In the genomic region with DNA sequence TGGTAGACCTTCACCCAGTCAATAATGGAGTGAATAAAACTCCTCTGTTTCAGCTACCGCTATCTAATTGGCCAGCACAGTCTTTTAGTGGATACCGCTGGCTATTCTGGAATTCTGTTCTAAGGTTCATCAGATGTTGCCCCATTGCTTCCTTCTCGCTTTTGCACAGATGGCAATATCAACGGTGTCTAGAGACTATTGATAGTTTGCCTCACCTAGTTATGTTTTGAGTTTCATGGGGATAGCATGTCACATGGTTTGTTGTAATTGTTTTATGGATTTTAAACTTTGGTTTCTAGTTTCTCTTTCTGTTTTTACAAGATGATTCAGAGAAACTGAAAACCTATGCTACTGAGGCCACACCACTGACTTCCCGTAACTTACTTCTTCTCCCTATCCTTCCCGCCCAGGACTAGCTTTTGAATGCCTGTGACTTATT, we compare ENCODE assay signal across 1 cellular context.
A peak's percentile ranks its signal among the peaks of the same experiment; 100 is the strongest.
TF ChIP-seq lines count a peak whose summit lies in the region.

No MANE protein-coding gene starts in this region.

TF ChIP-seq in GM12878, 131 proteins besides CTCF, POLR2A, EP300 and RAD21 (continued from another document):
- TF ChIP-seq, protein P1, sequence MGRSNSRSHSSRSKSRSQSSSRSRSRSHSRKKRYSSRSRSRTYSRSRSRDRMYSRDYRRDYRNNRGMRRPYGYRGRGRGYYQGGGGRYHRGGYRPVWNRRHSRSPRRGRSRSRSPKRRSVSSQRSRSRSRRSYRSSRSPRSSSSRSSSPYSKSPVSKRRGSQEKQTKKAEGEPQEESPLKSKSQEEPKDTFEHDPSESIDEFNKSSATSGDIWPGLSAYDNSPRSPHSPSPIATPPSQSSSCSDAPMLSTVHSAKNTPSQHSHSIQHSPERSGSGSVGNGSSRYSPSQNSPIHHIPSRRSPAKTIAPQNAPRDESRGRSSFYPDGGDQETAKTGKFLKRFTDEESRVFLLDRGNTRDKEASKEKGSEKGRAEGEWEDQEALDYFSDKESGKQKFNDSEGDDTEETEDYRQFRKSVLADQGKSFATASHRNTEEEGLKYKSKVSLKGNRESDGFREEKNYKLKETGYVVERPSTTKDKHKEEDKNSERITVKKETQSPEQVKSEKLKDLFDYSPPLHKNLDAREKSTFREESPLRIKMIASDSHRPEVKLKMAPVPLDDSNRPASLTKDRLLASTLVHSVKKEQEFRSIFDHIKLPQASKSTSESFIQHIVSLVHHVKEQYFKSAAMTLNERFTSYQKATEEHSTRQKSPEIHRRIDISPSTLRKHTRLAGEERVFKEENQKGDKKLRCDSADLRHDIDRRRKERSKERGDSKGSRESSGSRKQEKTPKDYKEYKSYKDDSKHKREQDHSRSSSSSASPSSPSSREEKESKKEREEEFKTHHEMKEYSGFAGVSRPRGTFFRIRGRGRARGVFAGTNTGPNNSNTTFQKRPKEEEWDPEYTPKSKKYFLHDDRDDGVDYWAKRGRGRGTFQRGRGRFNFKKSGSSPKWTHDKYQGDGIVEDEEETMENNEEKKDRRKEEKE (IDR thresholded peaks at IDR 0.05), result no peak
- peak; percentile 63; the same call in 1 of the 2 replicates for TF ChIP-seq IRF4 (IDR thresholded peaks at IDR 0.05; ENCODE audit: low read depth, low read length)
- TF ChIP-seq JUNB (IDR thresholded peaks at IDR 0.05), result peak; percentile 62
- peak; percentile 73; the same call in 1 of the 2 replicates for TF ChIP-seq MXI1 (IDR thresholded peaks at IDR 0.05; ENCODE audit: low read depth, low read length)
- peak; percentile 19 for TF ChIP-seq SMAD1 (IDR thresholded peaks at IDR 0.05; ENCODE audit: low read depth, partially characterized antibody)
- TF ChIP-seq ATF7 (IDR thresholded peaks at IDR 0.05; ENCODE audit: low read depth), result peak; percentile 61
- TF ChIP-seq NKRF (conservative IDR thresholded peaks at IDR 0.05), result peak; percentile 44; the same call in 1 of the 2 replicates
- TF ChIP-seq IKZF1 (conservative IDR thresholded peaks at IDR 0.05), result peak; percentile 36
- TF ChIP-seq ATF2 (IDR thresholded peaks at IDR 0.05; ENCODE audit: low read length), result peak; percentile 70; the same call in 1 of the 2 replicates
- TF ChIP-seq, protein P2, sequence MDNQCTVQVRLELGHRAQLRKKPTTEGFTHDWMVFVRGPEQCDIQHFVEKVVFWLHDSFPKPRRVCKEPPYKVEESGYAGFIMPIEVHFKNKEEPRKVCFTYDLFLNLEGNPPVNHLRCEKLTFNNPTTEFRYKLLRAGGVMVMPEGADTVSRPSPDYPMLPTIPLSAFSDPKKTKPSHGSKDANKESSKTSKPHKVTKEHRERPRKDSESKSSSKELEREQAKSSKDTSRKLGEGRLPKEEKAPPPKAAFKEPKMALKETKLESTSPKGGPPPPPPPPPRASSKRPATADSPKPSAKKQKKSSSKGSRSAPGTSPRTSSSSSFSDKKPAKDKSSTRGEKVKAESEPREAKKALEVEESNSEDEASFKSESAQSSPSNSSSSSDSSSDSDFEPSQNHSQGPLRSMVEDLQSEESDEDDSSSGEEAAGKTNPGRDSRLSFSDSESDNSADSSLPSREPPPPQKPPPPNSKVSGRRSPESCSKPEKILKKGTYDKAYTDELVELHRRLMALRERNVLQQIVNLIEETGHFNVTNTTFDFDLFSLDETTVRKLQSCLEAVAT (IDR thresholded peaks at IDR 0.05), result peak; percentile 56; the same call in 1 of the 2 replicates
- TF ChIP-seq KDM1A (IDR thresholded peaks at IDR 0.05; ENCODE audit: borderline replicate concordance), result no peak
- no peak for TF ChIP-seq TAF1 (IDR thresholded peaks at IDR 0.05; ENCODE audit: borderline replicate concordance, low read depth, low read length)
- TF ChIP-seq IKZF2 (IDR thresholded peaks at IDR 0.05), result peak in 1 of 2 experiments; percentile 41
- no peak for TF ChIP-seq KLF5 (IDR thresholded peaks at IDR 0.05; ENCODE audit: partially characterized antibody)
- TF ChIP-seq, protein P3, sequence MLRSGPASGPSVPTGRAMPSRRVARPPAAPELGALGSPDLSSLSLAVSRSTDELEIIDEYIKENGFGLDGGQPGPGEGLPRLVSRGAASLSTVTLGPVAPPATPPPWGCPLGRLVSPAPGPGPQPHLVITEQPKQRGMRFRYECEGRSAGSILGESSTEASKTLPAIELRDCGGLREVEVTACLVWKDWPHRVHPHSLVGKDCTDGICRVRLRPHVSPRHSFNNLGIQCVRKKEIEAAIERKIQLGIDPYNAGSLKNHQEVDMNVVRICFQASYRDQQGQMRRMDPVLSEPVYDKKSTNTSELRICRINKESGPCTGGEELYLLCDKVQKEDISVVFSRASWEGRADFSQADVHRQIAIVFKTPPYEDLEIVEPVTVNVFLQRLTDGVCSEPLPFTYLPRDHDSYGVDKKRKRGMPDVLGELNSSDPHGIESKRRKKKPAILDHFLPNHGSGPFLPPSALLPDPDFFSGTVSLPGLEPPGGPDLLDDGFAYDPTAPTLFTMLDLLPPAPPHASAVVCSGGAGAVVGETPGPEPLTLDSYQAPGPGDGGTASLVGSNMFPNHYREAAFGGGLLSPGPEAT (IDR thresholded peaks at IDR 0.05; ENCODE audit: low read depth), result peak; percentile 39
- peak; percentile 44 for TF ChIP-seq NFIC (IDR thresholded peaks at IDR 0.05; ENCODE audit: low read depth, low read length)
- TF ChIP-seq LARP7 (IDR thresholded peaks at IDR 0.05), result no peak
- peak; percentile 49 for TF ChIP-seq RUNX3 (IDR thresholded peaks at IDR 0.05; ENCODE audit: low read length)
- no peak for TF ChIP-seq ZNF217 (IDR thresholded peaks at IDR 0.05)
- peak; percentile 78 for TF ChIP-seq RAD51 (IDR thresholded peaks at IDR 0.05)
